ENCODE assay signal across 13 cellular contexts in the genomic region with DNA sequence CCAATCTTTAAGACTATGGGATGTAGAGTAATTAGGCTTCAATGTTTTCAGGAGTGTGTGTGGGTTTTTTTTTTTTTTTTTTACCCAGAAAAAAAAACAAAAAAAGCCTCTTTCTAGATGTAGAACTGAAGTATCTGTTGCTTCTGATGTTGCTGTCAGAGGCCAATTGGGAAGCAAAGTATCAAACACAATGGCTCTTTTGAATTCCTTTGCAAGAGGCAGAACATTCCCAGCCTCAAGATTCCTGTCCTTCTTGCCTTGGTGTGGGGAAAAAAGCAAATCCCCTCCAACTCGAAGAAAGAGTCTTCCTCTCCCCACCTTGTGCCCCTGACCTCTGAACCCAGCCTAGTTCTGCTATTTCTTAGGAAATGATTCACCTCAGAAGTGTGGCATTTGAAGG. TPM values are rescaled to one million over a fixed set of nuclear protein-coding genes. Genes with fewer than 3 reads are reported as not detected.
DNase-seq lines count a peak whose midpoint lies in the region; ATAC-seq and TF ChIP-seq lines count a peak whose summit lies in the region.
"Had no signal": no experiment of that assay in that cellular context is flagged by ENCODE, and none has a peak within 500 bp of the region (broad histone marks: within the 10 kb centered on the region; RNA-seq: fewer than 3 reads in every experiment).

No MANE protein-coding gene starts in this region.

- 60% methylated on average over 1 of the region's 1 CpG; no CpG with 5 or more reads in 1 of the 2 experiments for WGBS in endodermal cell (ENCODE audit: insufficient coverage in 1 of 2, insufficient read length in 1 of 2), 2 experiments
- no CpG with 5 or more reads among the region's 1 CpG for WGBS in neuronal stem cell (ENCODE audit: extremely low coverage in 2 of 2, insufficient read length in 2 of 2, insufficient replicate concordance in 1 of 2), 2 donors

- no peaks in the 10 kb centered on the region for H3K36me3 ChIP-seq in GM23338 (ENCODE audit: insufficient read depth)
- no peaks in the 10 kb centered on the region for H3K36me3 ChIP-seq in endodermal cell (ENCODE audit: control insufficient read depth, insufficient read depth, low read length)
- no peaks in the 10 kb centered on the region for H3K36me3 ChIP-seq in neuronal stem cell (replicated peaks in 1 of 2; ENCODE audit: control insufficient read depth in 2 of 2, insufficient read depth in 2 of 2, low read length in 2 of 2)

- no peak overlapping the region for H2AK5ac ChIP-seq in neuronal stem cell (ENCODE audit: low read depth, low read length)

- H3K4me3 Mint-ChIP-seq in GM23338: no peak overlapping the region
- no peak overlapping the region for H3K4me3 Mint-ChIP-seq in endodermal cell
- H3K4me3 Mint-ChIP-seq: B cell; CD4-positive, alpha-beta T cell; HFFc6 had no signal

- peaks cover 10% of the 10 kb centered on the region for H3K9me2 ChIP-seq in GM23338 (ENCODE audit: insufficient read depth)

- H2BK12ac ChIP-seq in neuronal stem cell (ENCODE audit: low read length): no peak overlapping the region

- peaks cover 30% of the 10 kb centered on the region for H3K4me1 Mint-ChIP-seq in GM23338
- peaks cover 21% of the 10 kb centered on the region for H3K4me1 Mint-ChIP-seq in endodermal cell
- H3K4me1 Mint-ChIP-seq: B cell had no signal

- no peaks in the 10 kb centered on the region for H4K20me1 ChIP-seq in GM23338 (replicated peaks; ENCODE audit: insufficient read depth)

- H2BK5ac ChIP-seq in neuronal stem cell (ENCODE audit: low read length): no peak overlapping the region

- H3K23ac ChIP-seq in neuronal stem cell (ENCODE audit: low read depth, low read length, poor library complexity): no peak overlapping the region

- no peak overlapping the region for H3K9ac ChIP-seq in endodermal cell (ENCODE audit: extremely low read depth, low read length, poor library complexity, severe bottlenecking)
- no peak overlapping the region for H3K9ac ChIP-seq in neuronal stem cell (ENCODE audit: low read depth, low read length, poor library complexity)

- H2BK15ac ChIP-seq in neuronal stem cell (ENCODE audit: low read length): no peak overlapping the region

- H3K79me2 ChIP-seq in GM23338 (replicated peaks; ENCODE audit: insufficient read depth): no peaks in the 10 kb centered on the region

- TF ChIP-seq CTCF in GM23338 (conservative IDR thresholded peaks at IDR 0.05; ENCODE audit: low read depth in 2 of 2) (no peak), endodermal cell (conservative IDR thresholded peaks at IDR 0.05) (no peak)

- no peak; the same call in 2 of the 3 replicates for ATAC-seq in GM23338

- H3K4ac ChIP-seq in neuronal stem cell (ENCODE audit: low read length): no peak overlapping the region

- H3K27me3 ChIP-seq in GM23338 (ENCODE audit: insufficient read depth) (no peaks in the 10 kb centered on the region), endodermal cell (ENCODE audit: control insufficient read depth, insufficient read depth, low read length, poor library complexity, severe bottlenecking) (no peaks in the 10 kb centered on the region), neuronal stem cell (ENCODE audit: control insufficient read depth in 3 of 3, insufficient read depth in 3 of 3, low read depth in 1 of 3, low read length in 3 of 3) (no peaks in the 10 kb centered on the region)

- H3K4me3 ChIP-seq in GM23338 (no peak overlapping the region), endodermal cell (ENCODE audit: low read length) (no peak overlapping the region), neuronal stem cell (ENCODE audit: low read length in 2 of 2) (no peak overlapping the region)

- H3F3A ChIP-seq in GM23338 (replicated peaks; ENCODE audit: low read depth): no peaks in the 10 kb centered on the region

- H3K18ac ChIP-seq in neuronal stem cell (ENCODE audit: low read length): no peak overlapping the region

- peak overlapping the region; percentile 77; the same call in 1 of the 2 replicates for H2AFZ ChIP-seq in GM23338
- H2AFZ ChIP-seq in neuronal stem cell (ENCODE audit: low read length): no peak overlapping the region

- H3K14ac ChIP-seq in neuronal stem cell (ENCODE audit: low read length): no peak overlapping the region

- H2BK120ac ChIP-seq in neuronal stem cell (ENCODE audit: low read depth, low read length): no peak overlapping the region

- H3K4me2 ChIP-seq in GM23338 (no peak overlapping the region), neuronal stem cell (ENCODE audit: insufficient read depth, low read length, poor library complexity, severe bottlenecking) (no peak overlapping the region)

- H3K79me1 ChIP-seq in neuronal stem cell (ENCODE audit: low read depth, low read length): no peaks in the 10 kb centered on the region

- H3K27ac Mint-ChIP-seq in GM23338 (no peak overlapping the region), endodermal cell (peak overlapping the region; percentile 39)
- H3K27ac Mint-ChIP-seq: B cell; CD4-positive, alpha-beta T cell; HFFc6 had no signal

- no peaks in the 10 kb centered on the region for H3K9me3 ChIP-seq in endodermal cell (ENCODE audit: control insufficient read depth, low read length)
- H3K9me3 ChIP-seq in neuronal stem cell (replicated peaks in 1 of 2; ENCODE audit: control insufficient read depth in 2 of 2, insufficient read depth in 1 of 2, low read depth in 1 of 2, low read length in 2 of 2): no peaks in the 10 kb centered on the region

- peak; percentile 38 for DNase-seq in GM23338 (ENCODE audit: low spot score)
- no peak for DNase-seq in endodermal cell
- DNase-seq in islet precursor cell: peak; percentile 54
- peak; percentile 46 for DNase-seq in neuronal stem cell (ENCODE audit: low spot score)
- no peak for DNase-seq in activated naive CD4-positive, alpha-beta T cell treated with anti-CD3 and anti-CD28 coated beads, Interleukin-2, amount 50 U/mL, for 16 hours
- DNase-seq in A172 (ENCODE audit: low spot score): no peak
- no peak for DNase-seq in head of caudate nucleus
- DNase-seq: C1 segment of cervical spinal cord; CD4-positive, alpha-beta T cell; DMS79; HCEC 1CT; HFFc6 had no signal

- H3K27ac ChIP-seq in GM23338 (ENCODE audit: low read depth) (no peak overlapping the region), endodermal cell (ENCODE audit: low read depth, low read length) (no peak overlapping the region), neuronal stem cell (replicated peaks; ENCODE audit: low read length) (peak overlapping the region; percentile 42)

- H3K4me1 ChIP-seq in GM23338 (ENCODE audit: insufficient read depth) (peaks cover 20% of the 10 kb centered on the region; the same call in 1 of the 2 replicates), endodermal cell (ENCODE audit: control insufficient read depth, insufficient read depth, low read length) (peaks cover 2% of the 10 kb centered on the region), neuronal stem cell (ENCODE audit: control insufficient read depth in 2 of 2, insufficient read depth in 1 of 2, low read depth in 1 of 2, low read length in 2 of 2) (peaks cover 0 to 10% of the 10 kb centered on the region in 2 donors)

- H3K9me3 Mint-ChIP-seq in GM23338 (no peaks in the 10 kb centered on the region), endodermal cell (no peaks in the 10 kb centered on the region)
- H3K9me3 Mint-ChIP-seq: CD4-positive, alpha-beta T cell; HFFc6 had no signal

- intact Hi-C loops in head of caudate nucleus (cut with DNase I): no loop called here

- no peak overlapping the region for H4K8ac ChIP-seq in neuronal stem cell (ENCODE audit: low read depth, low read length)

- no peak overlapping the region for H4K91ac ChIP-seq in neuronal stem cell (ENCODE audit: low read depth, low read length, poor library complexity)

- H3K27me3 Mint-ChIP-seq in GM23338 (ENCODE audit: insufficient read depth, low read depth, poor library complexity): no peaks in the 10 kb centered on the region
- no peaks in the 10 kb centered on the region for H3K27me3 Mint-ChIP-seq in endodermal cell (ENCODE audit: insufficient read depth)

- no peaks in the 10 kb centered on the region for H3K36me3 Mint-ChIP-seq in GM23338 (ENCODE audit: low read depth)
- no peaks in the 10 kb centered on the region for H3K36me3 Mint-ChIP-seq in endodermal cell (ENCODE audit: low read depth)

TF ChIP-seq in GM23338, 12 proteins besides CTCF, POLR2A, EP300 and RAD21 (continues in another document):
- TF ChIP-seq EZH2 (IDR thresholded peaks at IDR 0.05; ENCODE audit: low read depth, unreplicated experiment) (no peak), NANOG (IDR thresholded peaks at IDR 0.05; ENCODE audit: borderline replicate concordance) (no peak), CREB1 (CRISPR knock-in tag; IDR thresholded peaks at IDR 0.05; ENCODE audit: low read depth) (no peak), POLR2AphosphoS5 (IDR thresholded peaks at IDR 0.05; ENCODE audit: low read depth) (no peak), STAT1 (IDR thresholded peaks at IDR 0.05; ENCODE audit: unreplicated experiment) (no peak)
- TF ChIP-seq, protein P1, sequence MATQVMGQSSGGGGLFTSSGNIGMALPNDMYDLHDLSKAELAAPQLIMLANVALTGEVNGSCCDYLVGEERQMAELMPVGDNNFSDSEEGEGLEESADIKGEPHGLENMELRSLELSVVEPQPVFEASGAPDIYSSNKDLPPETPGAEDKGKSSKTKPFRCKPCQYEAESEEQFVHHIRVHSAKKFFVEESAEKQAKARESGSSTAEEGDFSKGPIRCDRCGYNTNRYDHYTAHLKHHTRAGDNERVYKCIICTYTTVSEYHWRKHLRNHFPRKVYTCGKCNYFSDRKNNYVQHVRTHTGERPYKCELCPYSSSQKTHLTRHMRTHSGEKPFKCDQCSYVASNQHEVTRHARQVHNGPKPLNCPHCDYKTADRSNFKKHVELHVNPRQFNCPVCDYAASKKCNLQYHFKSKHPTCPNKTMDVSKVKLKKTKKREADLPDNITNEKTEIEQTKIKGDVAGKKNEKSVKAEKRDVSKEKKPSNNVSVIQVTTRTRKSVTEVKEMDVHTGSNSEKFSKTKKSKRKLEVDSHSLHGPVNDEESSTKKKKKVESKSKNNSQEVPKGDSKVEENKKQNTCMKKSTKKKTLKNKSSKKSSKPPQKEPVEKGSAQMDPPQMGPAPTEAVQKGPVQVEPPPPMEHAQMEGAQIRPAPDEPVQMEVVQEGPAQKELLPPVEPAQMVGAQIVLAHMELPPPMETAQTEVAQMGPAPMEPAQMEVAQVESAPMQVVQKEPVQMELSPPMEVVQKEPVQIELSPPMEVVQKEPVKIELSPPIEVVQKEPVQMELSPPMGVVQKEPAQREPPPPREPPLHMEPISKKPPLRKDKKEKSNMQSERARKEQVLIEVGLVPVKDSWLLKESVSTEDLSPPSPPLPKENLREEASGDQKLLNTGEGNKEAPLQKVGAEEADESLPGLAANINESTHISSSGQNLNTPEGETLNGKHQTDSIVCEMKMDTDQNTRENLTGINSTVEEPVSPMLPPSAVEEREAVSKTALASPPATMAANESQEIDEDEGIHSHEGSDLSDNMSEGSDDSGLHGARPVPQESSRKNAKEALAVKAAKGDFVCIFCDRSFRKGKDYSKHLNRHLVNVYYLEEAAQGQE (IDR thresholded peaks at IDR 0.05; ENCODE audit: unreplicated experiment): no peak

RNA-seq across cellular contexts. Expression of a gene that starts 55.4 kb away (rescaled TPM):
- 96.2 and 112 TPM in 2 replicates for total RNA-seq in GM23338 (2014; rRNA removed; shearing (Covaris generic))
- polyA plus RNA-seq in GM23338 (2016; fragmentation: Nextera tagmentation; extraction: Ambion mirVana): 35.6 and 35.8 TPM in 2 replicates
- 10 to 100 TPM; 38.3 to 49.3 TPM for total RNA-seq in endodermal cell
- 105 TPM for polyA plus RNA-seq in endodermal cell (2013, experiment 1 of 2)
- polyA plus RNA-seq in endodermal cell (2013, experiment 2 of 2): 97.7 TPM
- 111 TPM for polyA plus RNA-seq in neuronal stem cell (2013, experiment 1 of 2)
- polyA plus RNA-seq in neuronal stem cell (2013, experiment 2 of 2): 116 TPM
- total RNA-seq in A172 (2014; rRNA removed; shearing (Covaris generic)): 40.0 and 55.3 TPM in 2 replicates

Comparison
In these comparisons a context has a peak if more than half of its experiments do, and no peak if none do; other contexts are left out.
1. DNase-seq: peak in GM23338 (single experiment), islet precursor cell (single experiment) and neuronal stem cell (single experiment); none in endodermal cell (single experiment), activated naive CD4-positive, alpha-beta T cell treated with anti-CD3 and anti-CD28 coated beads, Interleukin-2, amount 50 U/mL, for 16 hours (single experiment), A172 (single experiment) and head of caudate nucleus (0 of 42).